17 cellular contexts compared by ENCODE assay signal in the genomic region with DNA sequence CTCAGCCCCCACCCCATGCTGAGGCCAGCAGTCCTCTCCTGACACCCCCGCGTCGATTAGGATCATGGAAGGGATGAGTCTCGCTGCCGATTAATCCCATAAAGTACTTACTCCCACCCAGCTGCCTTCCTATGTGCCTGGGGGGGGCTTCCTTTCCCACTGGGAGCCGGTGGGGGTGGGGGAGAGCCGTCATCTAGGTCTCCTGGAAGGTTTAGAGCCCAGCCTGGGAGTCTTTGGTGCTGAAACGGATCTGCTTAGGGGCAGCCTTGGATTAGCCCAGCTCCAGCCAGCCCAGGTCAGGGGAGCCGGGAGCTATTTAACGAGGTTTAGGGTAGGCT. TPM values are rescaled to one million over a fixed set of nuclear protein-coding genes. Genes with fewer than 3 reads are reported as not detected.
DNase-seq lines count a peak whose midpoint lies in the region; ATAC-seq, FAIRE-seq and TF ChIP-seq lines count a peak whose summit lies in the region.
"Had no signal": no experiment of that assay in that cellular context is flagged by ENCODE, and none has a peak within 500 bp of the region (broad histone marks: within the 10 kb centered on the region; RNA-seq: fewer than 3 reads in every experiment).

No MANE protein-coding gene starts in this region.

- no peaks in the 10 kb centered on the region for H3F3A ChIP-seq in PC-3 (ENCODE audit: low read length, unreplicated experiment)

- peak overlapping the region; percentile 37 to 53 (median 38) for H3K4me3 Mint-ChIP-seq in nephron
- H3K4me3 Mint-ChIP-seq in stimulated activated memory B cell treated with anti-CD40 and anti-IgM and Interleukin-4, amounts not matched to agents 10 μg/mL and 1 μg/mL and 100 μg/mL, for 72 hours: no peak overlapping the region

- no peak overlapping the region for H3K9ac ChIP-seq in BLaER1 treated with 17β-estradiol and CSF1 and Interleukin-3, amounts not matched to agents 10 nM and 100 nM
- no peak overlapping the region for H3K9ac ChIP-seq in PC-3 (ENCODE audit: low read length)
- H3K9ac ChIP-seq: SK-N-SH had no signal

- H3K27ac ChIP-seq in BLaER1 treated with 17β-estradiol and CSF1 and Interleukin-3, amounts not matched to agents 10 nM and 100 nM: no peak overlapping the region
- no peak overlapping the region for H3K27ac ChIP-seq in PC-3 (ENCODE audit: low read length)

- H3K36me3 Mint-ChIP-seq in nephron (ENCODE audit: low read depth): peaks cover 14% of the 10 kb centered on the region
- H3K36me3 Mint-ChIP-seq in stimulated activated memory B cell treated with anti-CD40 and anti-IgM and Interleukin-4, amounts not matched to agents 10 μg/mL and 1 μg/mL and 100 μg/mL, for 72 hours: no peaks in the 10 kb centered on the region

- H3K4me3 ChIP-seq in BLaER1 treated with 17β-estradiol and CSF1 and Interleukin-3, amounts not matched to agents 10 nM and 100 nM: no peak overlapping the region
- peak overlapping the region; percentile 27; the same call in 1 of the 2 replicates for H3K4me3 ChIP-seq in PC-3 (ENCODE audit: low read length)

- CTCF ChIA-PET in PC-3 (lab: Charles Lee): interaction anchor here (0.7 kb wide), 1 partner anchor 154 kb away, joined by 5 read pairs; no protein-coding TSS in a partner anchor

- no peaks in the 10 kb centered on the region for H3K9me3 ChIP-seq in BLaER1 treated with 17β-estradiol and CSF1 and Interleukin-3, amounts not matched to agents 10 nM and 100 nM (replicated peaks in 1 of 11)
- no peaks in the 10 kb centered on the region for H3K9me3 ChIP-seq in PC-3 (ENCODE audit: low read length)
- H3K9me3 ChIP-seq: SK-N-SH had no signal

- H3K4me1 Mint-ChIP-seq in nephron: peaks cover 46% of the 10 kb centered on the region
- H3K4me1 Mint-ChIP-seq in stimulated activated memory B cell treated with anti-CD40 and anti-IgM and Interleukin-4, amounts not matched to agents 10 μg/mL and 1 μg/mL and 100 μg/mL, for 72 hours: peaks cover 8% of the 10 kb centered on the region

- intact Hi-C loops in PC-3 (cut with micrococcal nuclease): no loop called here

- FAIRE-seq in D721Med (lab: Jason Lieb, UNC): no peak
- FAIRE-seq: HTR-8/SVneo had no signal

- no peaks in the 10 kb centered on the region for H3K9me2 ChIP-seq in PC-3 (replicated peaks; ENCODE audit: low read length)
- H3K9me2 ChIP-seq: SK-N-SH had no signal

- H3K36me3 ChIP-seq in BLaER1 treated with 17β-estradiol and CSF1 and Interleukin-3, amounts not matched to agents 10 nM and 100 nM: no peaks in the 10 kb centered on the region
- H3K36me3 ChIP-seq in PC-3 (ENCODE audit: low read depth, low read length): no peaks in the 10 kb centered on the region

- TF ChIP-seq CTCF in D721Med (IDR thresholded peaks at IDR 0.05; ENCODE audit: insufficient read depth, missing control alignments) (no peak), PC-3 (conservative IDR thresholded peaks at IDR 0.05; ENCODE audit: low read depth, low read length) (no peak), nephron (IDR thresholded peaks at IDR 0.05; ENCODE audit: unreplicated experiment in 3 of 3) (no peak)

- DNase-seq in D721Med (ENCODE audit: insufficient read length, low spot score): peak; percentile 71
- no peak for DNase-seq in PC-3
- DNase-seq: NCI-H1048; NCI-H1694 treated with DMSO at 0.1 percent for 48 hours; NCI-H2171 treated with DMSO at 0.1 percent for 48 hours; NK-92 treated with Interleukin-12 subunit alpha and Interleukin-12 subunit beta, amount 100 ng/mL, for 24 hours; OCI-M1; SK-N-SH had no signal

- H3K4me2 ChIP-seq in BLaER1 treated with 17β-estradiol and CSF1 and Interleukin-3, amounts not matched to agents 10 nM and 100 nM: peak overlapping the region in 6 of 11 experiments; percentile 81 to 96 (median 86); a peak in 10 of 22 replicates
- H3K4me2 ChIP-seq in PC-3 (ENCODE audit: low read length): peak overlapping the region; percentile 70
- H3K4me2 ChIP-seq: SK-N-SH had no signal

- H4K20me1 ChIP-seq in BLaER1 treated with 17β-estradiol and CSF1 and Interleukin-3, amounts not matched to agents 10 nM and 100 nM: peaks cover 0 to 86% (median 50%) of the 10 kb centered on the region in 11 experiments; a peak in 18 of 22 replicates
- no peaks in the 10 kb centered on the region for H4K20me1 ChIP-seq in PC-3 (ENCODE audit: low read length)

- H3K79me2 ChIP-seq in PC-3 (ENCODE audit: low read length): no peaks in the 10 kb centered on the region

- no peaks in the 10 kb centered on the region for H3K9me3 Mint-ChIP-seq in nephron
- no peaks in the 10 kb centered on the region for H3K9me3 Mint-ChIP-seq in stimulated activated memory B cell treated with anti-CD40 and anti-IgM and Interleukin-4, amounts not matched to agents 10 μg/mL and 1 μg/mL and 100 μg/mL, for 72 hours

- H3K4me1 ChIP-seq in BLaER1 treated with 17β-estradiol and CSF1 and Interleukin-3, amounts not matched to agents 10 nM and 100 nM: peaks cover 4 to 68% (median 58%) of the 10 kb centered on the region in 10 experiments; a peak in 18 of 20 replicates
- H3K4me1 ChIP-seq in PC-3 (ENCODE audit: insufficient read depth, low read length): peaks cover 9% of the 10 kb centered on the region

- H2AFZ ChIP-seq in PC-3 (ENCODE audit: low read length): no peak overlapping the region

- H3K27ac Mint-ChIP-seq in nephron: peak overlapping the region in 1 of 3 experiments; percentile 25
- no peak overlapping the region for H3K27ac Mint-ChIP-seq in stimulated activated memory B cell treated with anti-CD40 and anti-IgM and Interleukin-4, amounts not matched to agents 10 μg/mL and 1 μg/mL and 100 μg/mL, for 72 hours

- POLR2A ChIA-PET in PC-3 (lab: Charles Lee; ENCODE audit: unreplicated experiment): no interaction called here

- peaks cover 37% of the 10 kb centered on the region for H3K27me3 Mint-ChIP-seq in nephron (ENCODE audit: low read depth)
- H3K27me3 Mint-ChIP-seq in stimulated activated memory B cell treated with anti-CD40 and anti-IgM and Interleukin-4, amounts not matched to agents 10 μg/mL and 1 μg/mL and 100 μg/mL, for 72 hours: peaks cover 75% of the 10 kb centered on the region

- BruUV-seq in PC-3 (replicated peaks; lab: Mats Ljungman, UMichigan): no TSS peak

- peaks cover 41 to 84% (median 62%) of the 10 kb centered on the region in 11 experiments for H3K27me3 ChIP-seq in BLaER1 treated with 17β-estradiol and CSF1 and Interleukin-3, amounts not matched to agents 10 nM and 100 nM
- H3K27me3 ChIP-seq in PC-3 (ENCODE audit: low read length): peaks cover 18% of the 10 kb centered on the region

- ATAC-seq in PC-3 (no peak), HG03139 (IDR thresholded peaks at IDR 0.05; ENCODE audit: unreplicated experiment) (no peak), HG03025 (IDR thresholded peaks at IDR 0.05; ENCODE audit: low FRiP score, unreplicated experiment) (no peak)
- no peak for ATAC-seq in stimulated activated memory B cell treated with anti-CD40 and anti-IgM and Interleukin-4, amounts not matched to agents 10 μg/mL and 1 μg/mL and 100 μg/mL, for 72 hours
- ATAC-seq: HCT116 had no signal

RNA-seq across cellular contexts. Expression of a gene that starts 9.8 kb away (rescaled TPM):
- 2.7 and 5.8 TPM in 2 replicates for total RNA-seq in PC-3 (2014; rRNA removed)
- total RNA-seq: T-helper 1 cell treated with Interleukin-12 subunit alpha and Interleukin-12 subunit beta and Interleukin-4 antibody, amounts not matched to agents 30 ng/mL and 1 ng/mL, for 36 hours had no signal

RNA-seq across cellular contexts. Expression of a gene that starts 25.5 kb away (rescaled TPM):
- total RNA-seq in PC-3 (2014; rRNA removed): 262 and 340 TPM in 2 replicates

RNA-seq across cellular contexts. Expression of a gene that starts 26.8 kb away (rescaled TPM):
- 29.8 and 32.1 TPM in 2 replicates for total RNA-seq in PC-3 (2014; rRNA removed)

RNA-seq across cellular contexts. Expression of a gene that starts 32.7 kb away (rescaled TPM):
- total RNA-seq in PC-3 (2014; rRNA removed): 14.0 and 18.3 TPM in 2 replicates

RNA-seq across cellular contexts. Expression of a gene that starts 48.3 kb away (rescaled TPM):
- total RNA-seq in PC-3 (2014; rRNA removed): 0.47 and 1.1 TPM in 2 replicates
- total RNA-seq: NCI-H460; T-helper 1 cell treated with Interleukin-12 subunit alpha and Interleukin-12 subunit beta and Interleukin-4 antibody, amounts not matched to agents 30 ng/mL and 1 ng/mL, for 36 hours had no signal
